In the genomic region with DNA sequence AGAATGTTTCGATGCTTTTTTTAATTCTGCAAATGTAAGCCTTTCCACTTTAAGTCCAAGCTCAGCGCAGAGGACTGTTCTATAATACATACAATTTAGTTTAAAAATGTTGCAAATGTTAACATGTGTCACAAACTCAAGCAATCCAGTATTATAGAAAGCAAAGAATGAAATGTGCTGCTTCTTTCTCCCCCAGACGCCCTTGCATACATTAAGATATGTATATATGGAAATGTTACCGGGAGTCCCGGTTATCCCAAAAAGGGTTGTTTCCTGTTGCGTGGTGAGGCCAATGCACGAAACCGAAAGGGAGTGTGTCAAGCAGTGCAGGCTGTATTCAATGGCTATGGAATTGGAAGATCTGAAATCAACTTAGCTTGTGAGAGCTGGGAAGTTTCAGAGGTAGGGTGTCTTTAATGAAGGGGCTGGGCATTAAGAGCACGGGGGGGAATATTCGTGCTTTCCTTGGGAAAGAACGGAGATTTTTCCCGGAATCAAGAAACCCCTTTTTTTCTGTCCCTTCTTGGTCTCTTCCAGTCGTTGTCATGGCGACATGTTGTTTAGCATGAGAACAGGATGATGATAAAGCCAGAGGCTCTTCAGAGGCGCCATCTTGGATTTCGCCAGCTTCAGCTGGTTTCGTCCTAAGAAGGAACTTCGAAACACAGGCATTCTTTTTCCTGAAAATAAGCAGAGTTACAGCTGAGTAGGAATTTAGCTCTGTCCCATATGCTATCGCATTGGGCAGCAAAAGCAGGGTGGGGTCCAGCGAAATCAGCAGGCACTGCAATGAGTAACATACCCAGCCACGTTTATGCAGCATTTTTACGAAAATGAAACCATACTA, we compare ENCODE assay signal across 8 cellular contexts. TPM values are rescaled to one million over a fixed set of nuclear protein-coding genes. Genes with fewer than 3 reads are reported as not detected.
DNase-seq lines count a peak whose midpoint lies in the region; ATAC-seq, FAIRE-seq and TF ChIP-seq lines count a peak whose summit lies in the region.

No MANE protein-coding gene starts in this region.

- no peaks in the 10 kb centered on the region for H3K9me2 ChIP-seq in hepatocyte (replicated peaks; ENCODE audit: insufficient read depth)

- no peaks in the 10 kb centered on the region for H3K9me3 ChIP-seq in hepatocyte (ENCODE audit: low read depth)

- H3K79me2 ChIP-seq in hepatocyte = peaks cover 4% of the 10 kb centered on the region

- peaks cover 16% of the 10 kb centered on the region for H3K4me1 ChIP-seq in hepatocyte (ENCODE audit: insufficient read depth)

- H3K4me2 ChIP-seq in hepatocyte = peak overlapping the region; percentile 87

- peak overlapping the region; percentile 34 for H3K4me3 ChIP-seq in hepatocyte

- FAIRE-seq in GM18507 (lab: Jason Lieb, UNC) = peak; percentile 87

- peak overlapping the region; percentile 47 for H2AFZ ChIP-seq in hepatocyte

- peak overlapping the region; percentile 99 for H3K27ac ChIP-seq in hepatocyte

- H4K20me1 ChIP-seq in hepatocyte (ENCODE audit: insufficient read depth, poor library complexity, severe bottlenecking) = no peaks in the 10 kb centered on the region

- no peak for TF ChIP-seq CTCF in hepatocyte (IDR thresholded peaks at IDR 0.05; ENCODE audit: poor library complexity)

- no peaks in the 10 kb centered on the region for H3K36me3 ChIP-seq in hepatocyte (replicated peaks; ENCODE audit: insufficient read depth, low read depth)

- DNase-seq in GM18507 (ENCODE audit: extremely low spot score, insufficient read length, low read depth) = no peak
- DNase-seq in NCI-H2029 treated with DMSO at 0.1 percent for 48 hours (lab: John Stamatoyannopoulos, UW) = peak; percentile 99
- peak; percentile 50 for DNase-seq in T-helper 9 cell
- DNase-seq in astrocyte of the hippocampus (ENCODE audit: low read depth, low spot score) = peak; percentile 97
- DNase-seq in hepatocyte (ENCODE audit: low spot score) = peak; percentile 97
- peak; percentile 98 for DNase-seq in renal cortical epithelial cell (ENCODE audit: low read depth)
- no peak for DNase-seq in HuH-7.5 (ENCODE audit: low spot score)

- 1% methylated on average over 22 of the region's 22 CpGs for WGBS in hepatocyte (ENCODE audit: low lambda C conversion rate, missing lambda C conversion rate)

- H3K27me3 ChIP-seq in hepatocyte = no peaks in the 10 kb centered on the region

- ATAC-seq in HG02973 (IDR thresholded peaks at IDR 0.05; ENCODE audit: unreplicated experiment) = peak; percentile 76

RNA-seq across cellular contexts. Expression of a gene that starts 10.1 kb away (rescaled TPM):
- total RNA-seq in hepatocyte (22.5 and 23.4 TPM in 2 replicates), renal cortical epithelial cell (29.0 and 35.8 TPM in 2 replicates)
- 28.6 and 38.5 TPM in 2 replicates for polyA plus RNA-seq in hepatocyte

RNA-seq across cellular contexts. Expression of a gene that starts 18.2 kb away (rescaled TPM):
- total RNA-seq in hepatocyte (77.7 and 87.9 TPM in 2 replicates), renal cortical epithelial cell (113 and 137 TPM in 2 replicates)
- 109 and 117 TPM in 2 replicates for polyA plus RNA-seq in hepatocyte

Comparison
In these comparisons a context has a peak if more than half of its experiments do, and no peak if none do; other contexts are left out.
1. DNase-seq: peak in NCI-H2029 treated with DMSO at 0.1 percent for 48 hours (single experiment), T-helper 9 cell (single experiment), astrocyte of the hippocampus (single experiment), hepatocyte (single experiment) and renal cortical epithelial cell (single experiment); none in GM18507 (single experiment) and HuH-7.5 (single experiment).